Comparison of ENCODE assay signal across 18 cellular contexts in the genomic region with DNA sequence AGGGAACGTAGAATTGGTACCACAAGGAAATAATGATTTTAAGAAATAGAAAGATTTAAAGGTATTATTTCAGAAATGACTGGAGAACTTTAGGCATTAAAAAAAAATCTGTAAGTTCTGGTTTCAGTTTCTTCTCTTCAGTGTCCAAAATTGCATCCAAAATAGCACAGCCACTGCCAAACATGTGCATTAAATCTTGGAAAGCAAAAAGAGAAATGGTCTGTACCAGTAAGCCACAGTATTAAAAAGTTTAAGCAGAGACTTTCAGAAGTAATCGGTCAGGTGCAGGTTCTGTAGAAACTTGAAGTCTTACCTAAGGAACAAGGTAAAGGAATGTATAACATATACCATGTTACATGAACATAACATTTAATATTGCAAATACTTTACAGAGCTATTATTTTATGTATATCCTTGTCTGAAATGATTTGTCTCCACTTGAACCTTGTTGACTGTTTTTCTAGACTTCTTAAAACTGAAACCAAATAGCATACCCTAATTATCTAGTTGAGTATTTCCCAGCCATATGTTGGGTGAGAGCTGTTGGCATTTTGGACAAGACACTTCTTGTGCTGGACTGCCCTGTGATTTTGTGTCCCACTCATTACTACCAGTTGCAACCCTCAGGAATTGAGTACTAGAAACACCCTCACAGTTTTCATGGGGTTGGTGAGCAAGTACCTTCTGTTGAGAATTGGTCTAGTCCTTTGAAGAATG. TPM values are rescaled to one million over a fixed set of nuclear protein-coding genes. Genes with fewer than 3 reads are reported as not detected.
A peak's percentile ranks its signal among the peaks of the same experiment; 100 is the strongest.
DNase-seq lines count a peak whose midpoint lies in the region; ATAC-seq, FAIRE-seq and TF ChIP-seq lines count a peak whose summit lies in the region.
"Had no signal": no experiment of that assay in that cellular context is flagged by ENCODE, and none has a peak within 500 bp of the region (broad histone marks: within the 10 kb centered on the region; RNA-seq: fewer than 3 reads in every experiment).

No MANE protein-coding gene starts in this region.

- TF ChIP-seq CTCF in IMR-90 (conservative IDR thresholded peaks at IDR 0.05; ENCODE audit: low read depth, low read length) = no peak

- H3K27ac ChIP-seq in IMR-90 (ENCODE audit: insufficient read depth, low read length) = no peak overlapping the region
- H3K27ac ChIP-seq: BLaER1, epithelial cell of prostate, heart left ventricle, psoas muscle, tibial artery had no signal

- H4K5ac ChIP-seq in IMR-90 (ENCODE audit: low read depth, low read length) = no peak overlapping the region

- no peak overlapping the region for H2BK20ac ChIP-seq in IMR-90 (ENCODE audit: low read depth, low read length)

- CTCF ChIA-PET in IMR-90 (lab: Yijun Ruan, JAX) = no interaction called here

- H2AK9ac ChIP-seq in IMR-90 (replicated peaks; ENCODE audit: low read depth, low read length, poor library complexity) = no peak overlapping the region

- H2AFZ ChIP-seq in IMR-90 (replicated peaks; ENCODE audit: low read length, poor library complexity) = no peak overlapping the region

- H3K79me1 ChIP-seq in IMR-90 (ENCODE audit: low read depth in 1 of 2, low read length in 2 of 2) = peaks cover 8 to 45% of the 10 kb centered on the region in 2 experiments

- DNase-seq in GM12891 (ENCODE audit: insufficient read length, low spot score) = no peak
- DNase-seq in IMR-90 = no peak
- peak; percentile 66 for DNase-seq in fibroblast of peridontal ligament (ENCODE audit: extremely low read depth)
- DNase-seq in NCI-H1092 (lab: John Stamatoyannopoulos, UW) = no peak
- no peak for DNase-seq in NCI-H2196 treated with DMSO at 0.1 percent for 48 hours (lab: John Stamatoyannopoulos, UW; ENCODE audit: unreplicated experiment)
- DNase-seq in SIG-M5 treated with dmso at 0.1 percent for 504 hours (lab: John Stamatoyannopoulos, UW; ENCODE audit: unreplicated experiment) = no peak
- DNase-seq: activated CD4-positive, alpha-beta T cell treated with anti-CD3 and anti-CD28 coated beads, Interleukin-2, amount 10 ng/mL, durations not matched to agents 7 days and 5 days; activated naive CD4-positive, alpha-beta T cell; cortex of kidney; DMS153; heart left ventricle; nephron progenitor cell; psoas muscle; tibial artery had no signal

- no peak overlapping the region for H3K4me2 ChIP-seq in IMR-90 (ENCODE audit: low read depth, low read length)
- H3K4me2 ChIP-seq: BLaER1 had no signal

- no peak overlapping the region for H3K4me3 ChIP-seq in IMR-90 (ENCODE audit: insufficient read depth, low read depth, low read length)
- H3K4me3 ChIP-seq: BLaER1, heart left ventricle, psoas muscle, tibial artery had no signal

- peaks cover 4% of the 10 kb centered on the region for H3K9me1 ChIP-seq in IMR-90 (ENCODE audit: insufficient read depth, low read length)

- H3K4ac ChIP-seq in IMR-90 (ENCODE audit: low read depth, low read length) = no peak overlapping the region

- no peak overlapping the region for H2BK5ac ChIP-seq in IMR-90 (ENCODE audit: low read depth, low read length, poor library complexity, severe bottlenecking)

- no peaks in the 10 kb centered on the region for H3K27me3 ChIP-seq in IMR-90 (ENCODE audit: control insufficient read depth, insufficient read depth, low read length)
- H3K27me3 ChIP-seq: BLaER1, heart left ventricle, tibial artery had no signal

- H3K4me1 ChIP-seq in IMR-90 (ENCODE audit: control insufficient read depth, insufficient read depth, low read length) = peaks cover 5% of the 10 kb centered on the region; the same call in 1 of the 2 replicates
- H3K4me1 ChIP-seq: BLaER1 had no signal

- H3K56ac ChIP-seq in IMR-90 (ENCODE audit: extremely low read depth, insufficient read depth, low read length) = no peak overlapping the region

- H4K91ac ChIP-seq in IMR-90 (ENCODE audit: insufficient read depth, low read depth, low read length) = no peak overlapping the region

- H3K23ac ChIP-seq in IMR-90 (ENCODE audit: low read depth, low read length) = 0 out of 2 replicates have a peak overlapping the region, but pooled peaks have one; percentile 34

- TF ChIP-seq POLR2A in GM12891 (IDR thresholded peaks at IDR 0.05; ENCODE audit: low read depth, low read length) (no peak), IMR-90 (IDR thresholded peaks at IDR 0.05; ENCODE audit: low read depth, low read length) (no peak)

- no CpG with 5 or more reads among the region's 2 CpGs for WGBS in IMR-90 (ENCODE audit: extremely low coverage in 2 of 2, insufficient read length in 1 of 2), 2 experiments

- in situ Hi-C loops in IMR-90 (cut with MboI; ENCODE audit: low sequenced_read_pairs) = no loop called here

- H2BK15ac ChIP-seq in IMR-90 (ENCODE audit: low read depth, low read length) = no peak overlapping the region

- H3K9me3 ChIP-seq in IMR-90 (ENCODE audit: control insufficient read depth, insufficient read depth, low read length) = no peaks in the 10 kb centered on the region
- H3K9me3 ChIP-seq: heart left ventricle, psoas muscle, tibial artery had no signal

- BruUV-seq in IMR-90 (replicated peaks; lab: Mats Ljungman, UMichigan) = no TSS peak

- no peak for TF ChIP-seq RAD21 in IMR-90 (IDR thresholded peaks at IDR 0.05; ENCODE audit: low read length)

- no peak overlapping the region for H3K9ac ChIP-seq in IMR-90 (ENCODE audit: low read depth, low read length)
- H3K9ac ChIP-seq: BLaER1 had no signal

- H3K36me3 ChIP-seq in IMR-90 (ENCODE audit: control insufficient read depth, insufficient read depth, low read length) = no peaks in the 10 kb centered on the region
- H3K36me3 ChIP-seq: heart left ventricle, tibial artery had no signal

- H3K18ac ChIP-seq in IMR-90 (ENCODE audit: low read depth, low read length) = no peak overlapping the region

- dilution Hi-C loops in IMR-90 (cut with HindIII; ENCODE audit: low sequenced_read_pairs, unreplicated experiment) = no loop called here

- ATAC-seq in GM19463 (IDR thresholded peaks at IDR 0.05; ENCODE audit: unreplicated experiment) (peak; percentile 47), IMR-90 (ENCODE audit: low read depth) (no peak)
- ATAC-seq: heart left ventricle, psoas muscle, SK-N-SH treated with all-trans-retinoic acid at 6 μM for 48 hours had no signal

- H2AK5ac ChIP-seq in IMR-90 (ENCODE audit: low read depth, low read length) = no peak overlapping the region

- H4K20me1 ChIP-seq in IMR-90 (ENCODE audit: insufficient read depth, low read length) = peaks cover 68% of the 10 kb centered on the region

- H2BK120ac ChIP-seq in IMR-90 (ENCODE audit: low read depth, low read length) = no peak overlapping the region

- POLR2A ChIA-PET in IMR-90 (lab: Charles Lee; ENCODE audit: unreplicated experiment) = no interaction called here

- peak; percentile 74 for FAIRE-seq in GM12891 (lab: Jason Lieb, UNC)

- H3K14ac ChIP-seq in IMR-90 (replicated peaks; ENCODE audit: low read depth, low read length) = 0 out of 2 replicates have a peak overlapping the region, but pooled peaks have one; percentile 63

- H4K8ac ChIP-seq in IMR-90 (ENCODE audit: low read depth in 2 of 2, low read length in 2 of 2) = no peak overlapping the region

- intact Hi-C loops in IMR-90 (cut with micrococcal nuclease) = no loop called here

TF ChIP-seq in GM12891, 5 proteins besides CTCF, POLR2A, EP300 and RAD21:
- TF ChIP-seq TAF1 (IDR thresholded peaks at IDR 0.05; ENCODE audit: low read depth, low read length) = no peak
- TF ChIP-seq SPI1 (IDR thresholded peaks at IDR 0.05; ENCODE audit: low read depth, low read length) = peak; percentile 19; the same call in 1 of the 2 replicates

TF ChIP-seq in IMR-90, 13 proteins besides CTCF, POLR2A, EP300 and RAD21:
- TF ChIP-seq SMC3 (IDR thresholded peaks at IDR 0.05; ENCODE audit: low read depth, low read length) = no peak
- no peak for TF ChIP-seq NFE2L2 (IDR thresholded peaks at IDR 0.05; ENCODE audit: low read depth, low read length)
- TF ChIP-seq BHLHE40 (IDR thresholded peaks at IDR 0.05; ENCODE audit: low read depth, low read length) = no peak
- no peak for TF ChIP-seq RCOR1 (IDR thresholded peaks at IDR 0.05; ENCODE audit: insufficient replicate concordance, low read length)
- TF ChIP-seq RFX5 (IDR thresholded peaks at IDR 0.05; ENCODE audit: low read depth, low read length) = no peak
- TF ChIP-seq, protein P1, sequence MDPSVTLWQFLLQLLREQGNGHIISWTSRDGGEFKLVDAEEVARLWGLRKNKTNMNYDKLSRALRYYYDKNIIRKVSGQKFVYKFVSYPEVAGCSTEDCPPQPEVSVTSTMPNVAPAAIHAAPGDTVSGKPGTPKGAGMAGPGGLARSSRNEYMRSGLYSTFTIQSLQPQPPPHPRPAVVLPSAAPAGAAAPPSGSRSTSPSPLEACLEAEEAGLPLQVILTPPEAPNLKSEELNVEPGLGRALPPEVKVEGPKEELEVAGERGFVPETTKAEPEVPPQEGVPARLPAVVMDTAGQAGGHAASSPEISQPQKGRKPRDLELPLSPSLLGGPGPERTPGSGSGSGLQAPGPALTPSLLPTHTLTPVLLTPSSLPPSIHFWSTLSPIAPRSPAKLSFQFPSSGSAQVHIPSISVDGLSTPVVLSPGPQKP (IDR thresholded peaks at IDR 0.05; ENCODE audit: borderline replicate concordance, low read depth, low read length) = no peak
- TF ChIP-seq, protein P2, sequence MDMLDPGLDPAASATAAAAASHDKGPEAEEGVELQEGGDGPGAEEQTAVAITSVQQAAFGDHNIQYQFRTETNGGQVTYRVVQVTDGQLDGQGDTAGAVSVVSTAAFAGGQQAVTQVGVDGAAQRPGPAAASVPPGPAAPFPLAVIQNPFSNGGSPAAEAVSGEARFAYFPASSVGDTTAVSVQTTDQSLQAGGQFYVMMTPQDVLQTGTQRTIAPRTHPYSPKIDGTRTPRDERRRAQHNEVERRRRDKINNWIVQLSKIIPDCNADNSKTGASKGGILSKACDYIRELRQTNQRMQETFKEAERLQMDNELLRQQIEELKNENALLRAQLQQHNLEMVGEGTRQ (IDR thresholded peaks at IDR 0.05; ENCODE audit: low read depth, low read length) = no peak
- no peak for TF ChIP-seq MXI1 (IDR thresholded peaks at IDR 0.05; ENCODE audit: borderline replicate concordance, low read depth, low read length)
- TF ChIP-seq CHD1 (IDR thresholded peaks at IDR 0.05; ENCODE audit: low read depth, low read length) = no peak
- no peak for TF ChIP-seq CEBPB (IDR thresholded peaks at IDR 0.05; ENCODE audit: low read depth, low read length)
- TF ChIP-seq MAFK (IDR thresholded peaks at IDR 0.05; ENCODE audit: low read depth, low read length) = no peak
- no peak for TF ChIP-seq FOS (IDR thresholded peaks at IDR 0.05; ENCODE audit: low read depth, low read length)
- TF ChIP-seq MAZ (IDR thresholded peaks at IDR 0.05; ENCODE audit: borderline replicate concordance, low read depth, low read length) = no peak

RNA-seq across cellular contexts. Expression of a gene that starts 32.1 kb away (rescaled TPM):
- polyA plus RNA-seq in GM12891 (2012; ENCODE audit: low read depth, missing spikeins) = 12.6 TPM
- 31.7 and 46.4 TPM in 2 replicates for total RNA-seq in IMR-90 (2012; rRNA removed)
- 8.4 and 10.1 TPM in 2 replicates for polyA plus RNA-seq in IMR-90 (2012; rRNA removed)
- polyA plus RNA-seq in IMR-90 (2012; cell fraction: cytosol; rRNA removed) = 2.7 and 2.9 TPM in 2 replicates
- polyA plus RNA-seq in IMR-90 (2012; cell fraction: nucleus; rRNA removed; ENCODE audit: low replicate concordance) = 3.2 and 17.4 TPM in 2 replicates
